In the genomic region with DNA sequence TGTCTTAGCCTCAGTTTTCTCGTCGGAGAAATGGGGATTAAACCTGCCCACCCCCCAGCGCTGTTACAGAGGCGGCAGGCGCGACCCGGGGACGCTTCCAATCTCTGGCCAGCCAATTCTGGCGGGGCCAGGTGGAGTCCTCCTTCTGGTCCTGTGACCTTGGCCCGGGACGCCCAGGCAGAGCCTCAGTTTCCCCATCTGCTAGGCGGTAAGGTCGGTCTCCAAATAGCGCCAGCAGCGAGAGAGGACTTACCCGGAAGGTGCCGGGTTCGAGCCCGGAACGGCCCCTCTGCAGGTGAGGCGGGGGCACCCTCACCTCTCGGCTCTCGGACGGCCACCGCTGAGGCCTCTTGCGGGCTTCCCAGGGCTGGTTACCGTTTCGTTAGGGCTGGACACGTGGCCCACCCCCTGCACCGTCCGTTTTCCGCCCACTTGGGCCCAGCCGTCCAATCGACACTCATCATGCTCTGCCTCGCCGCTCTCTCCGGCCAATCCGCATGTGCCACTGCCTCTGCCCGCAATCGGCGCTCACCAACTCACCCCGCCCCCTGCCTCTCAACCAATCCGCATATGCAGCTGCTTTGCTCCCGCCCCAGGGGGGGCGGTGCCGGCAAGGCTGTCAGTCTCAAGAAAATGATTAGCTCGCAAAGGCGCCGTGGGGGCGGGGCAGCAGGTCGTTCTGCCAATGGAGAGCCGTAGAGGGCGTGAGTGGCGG, we compare ENCODE assay signal across 2 cellular contexts.
TF ChIP-seq lines count a peak whose summit lies in the region.

Gene ISOC2 (minus strand): TSS at position 384 of the 715 bp plus-strand sequence. CDS start 5,156 bp downstream, outside the sequence.

TF ChIP-seq in HCT116, 20 proteins besides CTCF, POLR2A, EP300 and RAD21 (continued from another document):
- TF ChIP-seq REST (IDR thresholded peaks at IDR 0.05; ENCODE audit: low read depth): no peak
- no peak for TF ChIP-seq SIN3A (IDR thresholded peaks at IDR 0.05; ENCODE audit: low read depth)
- no peak for TF ChIP-seq SRF (IDR thresholded peaks at IDR 0.05; ENCODE audit: low read depth)
- no peak; the same call in 1 of the 2 replicates for TF ChIP-seq ELF1 (IDR thresholded peaks at IDR 0.05; ENCODE audit: borderline replicate concordance, low read depth)
- no peak for TF ChIP-seq ATF3 (IDR thresholded peaks at IDR 0.05)
- TF ChIP-seq EZH2phosphoT487 (IDR thresholded peaks at IDR 0.05; ENCODE audit: borderline replicate concordance): no peak
- TF ChIP-seq CBX3 (IDR thresholded peaks at IDR 0.05; ENCODE audit: low read depth): no peak
- TF ChIP-seq, protein P1, sequence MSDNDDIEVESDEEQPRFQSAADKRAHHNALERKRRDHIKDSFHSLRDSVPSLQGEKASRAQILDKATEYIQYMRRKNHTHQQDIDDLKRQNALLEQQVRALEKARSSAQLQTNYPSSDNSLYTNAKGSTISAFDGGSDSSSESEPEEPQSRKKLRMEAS (IDR thresholded peaks at IDR 0.05): peak; percentile 96
- TF ChIP-seq EZH2 (IDR thresholded peaks at IDR 0.05): no peak
- TF ChIP-seq ZFX (IDR thresholded peaks at IDR 0.05): no peak
- TF ChIP-seq SP1 (IDR thresholded peaks at IDR 0.05; ENCODE audit: low read depth): peak; percentile 99
- TF ChIP-seq TCF7L2 (IDR thresholded peaks at IDR 0.05; ENCODE audit: borderline replicate concordance, extremely low read depth, insufficient read depth, insufficient read length): no peak
- TF ChIP-seq ZBTB33 (IDR thresholded peaks at IDR 0.05; ENCODE audit: extremely low read depth, insufficient replicate concordance, low read length): no peak
- TF ChIP-seq POLR2AphosphoS5 (IDR thresholded peaks at IDR 0.05; ENCODE audit: low read depth, low read length): no peak; the same call in 1 of the 2 replicates
- no peak for TF ChIP-seq JUND (IDR thresholded peaks at IDR 0.05)

TF ChIP-seq in neural cell, 6 proteins besides CTCF, POLR2A, EP300 and RAD21 (continued from another document):
- TF ChIP-seq REST (IDR thresholded peaks at IDR 0.05; ENCODE audit: borderline replicate concordance) (peak; percentile 26), MXI1 (conservative IDR thresholded peaks at IDR 0.05; ENCODE audit: poor library complexity, severe bottlenecking) (peak; percentile 88), POLR2AphosphoS5 (IDR thresholded peaks at IDR 0.05) (peak; percentile 51)
